ENCODE assay signal across 10 cellular contexts in the genomic region with DNA sequence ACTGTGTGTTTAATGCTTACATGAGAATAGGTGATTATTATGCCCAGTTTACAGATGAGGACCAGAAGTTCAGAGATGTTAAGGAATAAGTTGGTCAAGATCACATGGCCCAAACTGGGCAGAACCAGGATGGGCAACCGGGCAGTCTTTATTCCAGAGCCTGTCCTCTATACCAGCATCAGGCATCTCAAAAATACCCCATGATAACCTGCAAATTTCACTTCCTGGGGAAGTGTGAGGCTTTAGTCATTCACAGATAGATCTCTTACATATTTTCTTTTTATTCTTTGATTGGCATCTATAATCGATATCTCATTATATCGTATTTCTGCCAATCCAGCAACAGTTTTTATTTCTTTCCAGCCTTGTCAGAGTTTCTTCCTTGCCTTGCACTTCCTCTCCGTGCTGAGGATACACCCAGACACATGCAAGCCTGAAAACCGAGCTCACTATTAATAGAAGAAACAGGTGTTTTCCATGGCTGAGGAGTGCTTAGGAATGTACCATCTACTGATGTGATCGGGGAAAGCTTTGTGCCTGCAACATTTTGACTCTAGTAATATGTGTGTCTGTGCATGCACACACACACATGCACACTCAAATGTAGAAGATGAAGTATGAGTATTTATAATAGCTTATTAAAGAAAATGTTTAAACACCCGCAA.
DNase-seq lines count a peak whose midpoint lies in the region; ATAC-seq and TF ChIP-seq lines count a peak whose summit lies in the region.
"Had no signal": no experiment of that assay in that cellular context is flagged by ENCODE, and none has a peak within 500 bp of the region (broad histone marks: within the 10 kb centered on the region; RNA-seq: fewer than 3 reads in every experiment).

No MANE protein-coding gene starts in this region.

- no peak for ATAC-seq in stimulated activated naive CD8-positive, alpha-beta T cell treated with anti-CD3 and anti-CD28 coated beads, Interleukin-15, Interleukin-2, amounts not matched to agents 100 U/mL and 50 U/mL, for 24 hours
- peak; percentile 4 for ATAC-seq in HG02884 (IDR thresholded peaks at IDR 0.05; ENCODE audit: unreplicated experiment)
- ATAC-seq in omental fat pad (ENCODE audit: low FRiP score) = no peak

- peaks cover 36% of the 10 kb centered on the region for H3K4me1 Mint-ChIP-seq in stimulated activated naive CD8-positive, alpha-beta T cell treated with anti-CD3 and anti-CD28 coated beads, Interleukin-15, Interleukin-2, amounts not matched to agents 100 ng/mL and 50 ng/mL, for 24 hours (ENCODE audit: low read depth)
- H3K4me1 Mint-ChIP-seq in activated T-helper 1 cell treated with anti-CD3 and anti-CD28 coated beads, Interleukin-12 subunit alpha, Interleukin-12 subunit beta, Interleukin-2, Interleukin-4 antibody, amounts not matched to agents 30 ng/mL and 10 ng/mL and 1 ng/mL, durations not matched to agents 14 hours and 24 hours and 36 hours (ENCODE audit: low read depth) = peaks cover 65% of the 10 kb centered on the region

- H3K4me1 ChIP-seq in GM23248 (ENCODE audit: insufficient read depth) = no peaks in the 10 kb centered on the region

- no peaks in the 10 kb centered on the region for H3K36me3 ChIP-seq in GM23248 (ENCODE audit: low read depth)

- no peak overlapping the region for H3K9ac ChIP-seq in GM23248

- H2AFZ ChIP-seq in GM23248 = no peak overlapping the region

- peaks cover 58% of the 10 kb centered on the region for H3K36me3 Mint-ChIP-seq in stimulated activated naive CD8-positive, alpha-beta T cell treated with anti-CD3 and anti-CD28 coated beads, Interleukin-15, Interleukin-2, amounts not matched to agents 100 ng/mL and 50 ng/mL, for 24 hours (ENCODE audit: low read depth)
- peaks cover 47% of the 10 kb centered on the region for H3K36me3 Mint-ChIP-seq in activated T-helper 1 cell treated with anti-CD3 and anti-CD28 coated beads, Interleukin-12 subunit alpha, Interleukin-12 subunit beta, Interleukin-2, Interleukin-4 antibody, amounts not matched to agents 30 ng/mL and 10 ng/mL and 1 ng/mL, durations not matched to agents 14 hours and 24 hours and 36 hours (ENCODE audit: low read depth)

- no peaks in the 10 kb centered on the region for H3K9me3 Mint-ChIP-seq in stimulated activated naive CD8-positive, alpha-beta T cell treated with anti-CD3 and anti-CD28 coated beads, Interleukin-15, Interleukin-2, amounts not matched to agents 100 ng/mL and 50 ng/mL, for 24 hours
- no peaks in the 10 kb centered on the region for H3K9me3 Mint-ChIP-seq in activated T-helper 1 cell treated with anti-CD3 and anti-CD28 coated beads, Interleukin-12 subunit alpha, Interleukin-12 subunit beta, Interleukin-2, Interleukin-4 antibody, amounts not matched to agents 30 ng/mL and 10 ng/mL and 1 ng/mL, durations not matched to agents 14 hours and 24 hours and 36 hours

- TF ChIP-seq CTCF in omental fat pad (IDR thresholded peaks at IDR 0.05) = no peak

- H4K20me1 ChIP-seq in GM23248 (ENCODE audit: insufficient read depth) = no peaks in the 10 kb centered on the region

- H3K27me3 Mint-ChIP-seq in stimulated activated naive CD8-positive, alpha-beta T cell treated with anti-CD3 and anti-CD28 coated beads, Interleukin-15, Interleukin-2, amounts not matched to agents 100 ng/mL and 50 ng/mL, for 24 hours = no peaks in the 10 kb centered on the region
- H3K27me3 Mint-ChIP-seq in activated T-helper 1 cell treated with anti-CD3 and anti-CD28 coated beads, Interleukin-12 subunit alpha, Interleukin-12 subunit beta, Interleukin-2, Interleukin-4 antibody, amounts not matched to agents 30 ng/mL and 10 ng/mL and 1 ng/mL, durations not matched to agents 14 hours and 24 hours and 36 hours (ENCODE audit: insufficient read depth) = no peaks in the 10 kb centered on the region

- H3K27ac Mint-ChIP-seq in stimulated activated naive CD8-positive, alpha-beta T cell treated with anti-CD3 and anti-CD28 coated beads, Interleukin-15, Interleukin-2, amounts not matched to agents 100 ng/mL and 50 ng/mL, for 24 hours = peak overlapping the region; percentile 76
- H3K27ac Mint-ChIP-seq in activated T-helper 1 cell treated with anti-CD3 and anti-CD28 coated beads, Interleukin-12 subunit alpha, Interleukin-12 subunit beta, Interleukin-2, Interleukin-4 antibody, amounts not matched to agents 30 ng/mL and 10 ng/mL and 1 ng/mL, durations not matched to agents 14 hours and 24 hours and 36 hours = peak overlapping the region; percentile 94

- in situ Hi-C loops in GM23248 (cut with MboI) = loop anchor here (25.0 kb wide), 1 partner anchor 547 kb away; no protein-coding TSS in a partner anchor

- H3K9me3 ChIP-seq in GM23248 (ENCODE audit: low read depth) = no peaks in the 10 kb centered on the region
- H3K9me3 ChIP-seq: heart right ventricle had no signal

- intact Hi-C loops in activated T-helper 1 cell treated with anti-CD3 and anti-CD28 coated beads, Interleukin-12 subunit alpha, Interleukin-12 subunit beta, Interleukin-2, Interleukin-4 antibody, amounts not matched to agents 30 ng/mL and 10 ng/mL and 1 ng/mL, durations not matched to agents 14 hours and 24 hours and 36 hours (cut with micrococcal nuclease) = loop anchor here (1.0 to 2.0 kb wide), 4 partner anchors 9 to 82 kb away; a partner anchor contains a TSS

- H3K9me2 ChIP-seq in GM23248 (ENCODE audit: insufficient read depth) = no peaks in the 10 kb centered on the region

- H3K4me3 Mint-ChIP-seq in stimulated activated naive CD8-positive, alpha-beta T cell treated with anti-CD3 and anti-CD28 coated beads, Interleukin-15, Interleukin-2, amounts not matched to agents 100 ng/mL and 50 ng/mL, for 24 hours = peak overlapping the region; percentile 7
- H3K4me3 Mint-ChIP-seq in activated T-helper 1 cell treated with anti-CD3 and anti-CD28 coated beads, Interleukin-12 subunit alpha, Interleukin-12 subunit beta, Interleukin-2, Interleukin-4 antibody, amounts not matched to agents 30 ng/mL and 10 ng/mL and 1 ng/mL, durations not matched to agents 14 hours and 24 hours and 36 hours = peak overlapping the region; percentile 75

- no peak overlapping the region for H3K4me3 ChIP-seq in GM23248
- H3K4me3 ChIP-seq: heart right ventricle had no signal

- no peaks in the 10 kb centered on the region for H3K27me3 ChIP-seq in GM23248 (replicated peaks; ENCODE audit: insufficient read depth)
- H3K27me3 ChIP-seq: heart right ventricle had no signal

- no peak overlapping the region for H3K4me2 ChIP-seq in GM23248 (ENCODE audit: unreplicated experiment)

- no peaks in the 10 kb centered on the region for H3F3A ChIP-seq in GM23248 (ENCODE audit: insufficient read depth)

- no peak overlapping the region for H3K27ac ChIP-seq in GM23248
- H3K27ac ChIP-seq: VCaP had no signal

- no peaks in the 10 kb centered on the region for H3K79me2 ChIP-seq in GM23248 (ENCODE audit: insufficient read depth)

- DNase-seq in stimulated activated naive CD8-positive, alpha-beta T cell treated with anti-CD3 and anti-CD28 coated beads, Interleukin-15, Interleukin-2, amounts not matched to agents 100 U/mL and 50 U/mL, for 24 hours = no peak
- DNase-seq in activated T-helper 1 cell treated with anti-CD3 and anti-CD28 coated beads, Interleukin-12 subunit alpha, Interleukin-12 subunit beta, Interleukin-2, Interleukin-4 antibody, amounts not matched to agents 30 ng/mL and 10 ng/mL and 1 ng/mL, durations not matched to agents 14 hours and 24 hours and 36 hours (ENCODE audit: low spot score) = no peak
- DNase-seq in GM23248 (no peak), SHP77 treated with DMSO at 0.1 percent for 48 hours (lab: John Stamatoyannopoulos, UW) (no peak), omental fat pad (ENCODE audit: low spot score) (no peak), CD1c-positive myeloid dendritic cell (ENCODE audit: extremely low spot score) (no peak)
- DNase-seq: heart right ventricle had no signal

- WGBS in GM23248 (ENCODE audit: low coverage in 1 of 2, low lambda C conversion rate in 2 of 2, missing lambda C conversion rate in 2 of 2), 2 experiments = 78 to 82% methylated on average over 7 of the region's 7 CpGs
